ENCODE assay signal across 8 cellular contexts in genomic region chr19:40691421-40692211, GRCh38. TPM values are rescaled to one million over a fixed set of nuclear protein-coding genes. Genes with fewer than 3 reads are reported as not detected.
DNase-seq lines count a peak whose midpoint lies in the region; ATAC-seq and TF ChIP-seq lines count a peak whose summit lies in the region.

No MANE protein-coding gene starts in this region.

- peak overlapping the region; percentile 5 for H3K9ac ChIP-seq in rectal smooth muscle tissue (ENCODE audit: low read length)

- peaks cover 10% of the 10 kb centered on the region for H3K36me3 ChIP-seq in rectal smooth muscle tissue (ENCODE audit: control insufficient read depth, insufficient read depth, low read length)

- intact Hi-C loops in dorsolateral prefrontal cortex (cut with DNase I): loop anchor here in 1 of 2 donors (2.0 kb wide), 1 partner anchor 25 kb away; the partner anchor contains the start of genes COQ8B and ITPKC

- ATAC-seq in GM21515 (IDR thresholded peaks at IDR 0.05; ENCODE audit: unreplicated experiment): no peak

- H3K4me1 ChIP-seq in rectal smooth muscle tissue (ENCODE audit: control insufficient read depth, insufficient read depth, low read length): peaks cover 17% of the 10 kb centered on the region

- peak overlapping the region in 57 of 59 donors; percentile 1 to 93 (median 85) for H3K27ac ChIP-seq in dorsolateral prefrontal cortex
- peak overlapping the region; percentile 82 for H3K27ac ChIP-seq in rectal smooth muscle tissue (ENCODE audit: low read depth, low read length)

- no peaks in the 10 kb centered on the region for H3K27me3 ChIP-seq in dorsolateral prefrontal cortex
- no peaks in the 10 kb centered on the region for H3K27me3 ChIP-seq in rectal smooth muscle tissue (ENCODE audit: control insufficient read depth, insufficient read depth, low read length)

- DNase-seq in GM12864 (ENCODE audit: low read depth) (no peak), NCI-H2196 (lab: John Stamatoyannopoulos, UW; ENCODE audit: unreplicated experiment) (peak; percentile 90), dorsolateral prefrontal cortex (peak in 1 of 10 donors; percentile 28), SIG-M5 (lab: John Stamatoyannopoulos, UW) (no peak), SIG-M5 treated with dmso at 0.1 percent for 504 hours (lab: John Stamatoyannopoulos, UW; ENCODE audit: unreplicated experiment) (no peak), NCI-H1436 treated with DMSO at 0.1 percent for 48 hours (lab: John Stamatoyannopoulos, UW) (no peak)

- H3K4me3 ChIP-seq in GM12864 (ENCODE audit: low read depth, low read length): peak overlapping the region; percentile 56; the same call in 1 of the 2 replicates
- peak overlapping the region in 43 of 59 donors; percentile 60 to 90 (median 77) for H3K4me3 ChIP-seq in dorsolateral prefrontal cortex
- peak overlapping the region; percentile 68 for H3K4me3 ChIP-seq in rectal smooth muscle tissue (ENCODE audit: low read length)

- no peak for TF ChIP-seq CTCF in GM12864 (IDR thresholded peaks at IDR 0.05; ENCODE audit: low read depth, low read length, missing control alignments)
- no peak for TF ChIP-seq CTCF in dorsolateral prefrontal cortex (IDR thresholded peaks at IDR 0.05 in 54 of 56, conservative IDR thresholded peaks at IDR 0.05 in 2 of 56; ENCODE audit: low read depth in 1 of 56, partially characterized antibody in 56 of 56)

RNA-seq across cellular contexts. Expression of gene NUMBL, which starts 1.2 kb away (rescaled TPM):
- 100 to 1,000 TPM in 33 of 120 experiments, 10 to 100 TPM in 87; 35.4 to 140 (median 89.4) TPM for total RNA-seq in dorsolateral prefrontal cortex

RNA-seq across cellular contexts. Expression of gene COQ8B, which starts 25.1 kb away (rescaled TPM):
- total RNA-seq in dorsolateral prefrontal cortex: 10 to 100 TPM; 22.8 to 64.2 (median 35.5) TPM

RNA-seq across cellular contexts. Expression of gene ITPKC, which starts 25.3 kb away (rescaled TPM):
- 10 to 100 TPM in 91 of 120 experiments, 1 to 10 TPM in 29; 6.6 to 73.8 (median 12.0) TPM for total RNA-seq in dorsolateral prefrontal cortex

RNA-seq across cellular contexts. Expression of gene ACTMAP, which starts 58.7 kb away (rescaled TPM):
- 10 to 100 TPM in 5 of 120 experiments, 1 to 10 TPM in 115; 1.4 to 15.4 (median 5.6) TPM for total RNA-seq in dorsolateral prefrontal cortex

RNA-seq across cellular contexts. Expression of gene SNRPA, which starts 59.4 kb away (rescaled TPM):
- total RNA-seq in dorsolateral prefrontal cortex: 10 to 100 TPM; 22.7 to 66.6 (median 39.6) TPM
